Comparison of ENCODE assay signal across 16 cellular contexts in the genomic region with DNA sequence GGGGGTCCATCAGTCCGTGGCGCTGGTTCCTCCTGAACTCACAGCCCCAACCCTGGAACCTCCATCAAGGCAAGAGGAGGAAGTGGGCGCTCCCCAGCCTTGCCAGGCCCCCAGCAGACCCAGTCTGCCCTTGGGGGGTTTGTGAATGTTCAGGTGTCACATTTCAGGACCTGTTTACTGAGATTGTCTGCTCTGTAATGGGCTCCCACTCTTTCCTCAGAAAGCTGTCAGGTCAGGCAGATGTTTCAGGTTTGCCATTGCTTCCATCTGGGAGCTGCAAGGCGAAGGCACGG. TPM values are rescaled to one million over a fixed set of nuclear protein-coding genes. Genes with fewer than 3 reads are reported as not detected.
DNase-seq lines count a peak whose midpoint lies in the region; ATAC-seq and TF ChIP-seq lines count a peak whose summit lies in the region.
"Had no signal": no experiment of that assay in that cellular context is flagged by ENCODE, and none has a peak within 500 bp of the region (broad histone marks: within the 10 kb centered on the region; RNA-seq: fewer than 3 reads in every experiment).

No MANE protein-coding gene starts in this region.

- TF ChIP-seq POLR2A in body of pancreas (IDR thresholded peaks at IDR 0.05), result no peak

- H3K36me3 ChIP-seq in BLaER1 (peaks cover 55% of the 10 kb centered on the region), body of pancreas (replicated peaks in 1 of 2; ENCODE audit: insufficient read depth in 1 of 2, low read depth in 2 of 2) (no peaks in the 10 kb centered on the region)

- H3K27ac Mint-ChIP-seq in activated naive CD8-positive, alpha-beta T cell treated with anti-CD3 and anti-CD28 coated beads for 36 hours, result peak overlapping the region; percentile 73
- H3K27ac Mint-ChIP-seq in mesothelial cell of epicardium, result peak overlapping the region; percentile 97

- H3K27me3 ChIP-seq in BLaER1 (no peaks in the 10 kb centered on the region), body of pancreas (no peaks in the 10 kb centered on the region)
- H3K27me3 ChIP-seq: SJSA1, upper lobe of left lung had no signal

- peak overlapping the region; percentile 74 for H3K27ac ChIP-seq in BLaER1
- peak overlapping the region in 1 of 4 donors; percentile 85 for H3K27ac ChIP-seq in body of pancreas
- H3K27ac ChIP-seq: SJSA1 had no signal

- TF ChIP-seq CTCF in mesothelial cell of epicardium (IDR thresholded peaks at IDR 0.05; ENCODE audit: unreplicated experiment) (no peak), body of pancreas (IDR thresholded peaks at IDR 0.05) (no peak)

- peaks cover 99% of the 10 kb centered on the region for H4K20me1 ChIP-seq in BLaER1

- peak overlapping the region; percentile 82 for H3K4me2 ChIP-seq in BLaER1

- H3K9me3 ChIP-seq in BLaER1, result no peaks in the 10 kb centered on the region
- no peaks in the 10 kb centered on the region for H3K9me3 ChIP-seq in body of pancreas
- H3K9me3 ChIP-seq: SJSA1, upper lobe of left lung had no signal

- H3K9ac ChIP-seq in BLaER1, result peak overlapping the region; percentile 52; the same call in 1 of the 2 replicates

- 0 out of 2 replicates have a peak overlapping the region, but pooled peaks have one; percentile 43 for H3K4me3 ChIP-seq in BLaER1
- no peak overlapping the region for H3K4me3 ChIP-seq in body of pancreas
- H3K4me3 ChIP-seq: SJSA1, upper lobe of left lung had no signal

- H3K36me3 Mint-ChIP-seq in activated naive CD8-positive, alpha-beta T cell treated with anti-CD3 and anti-CD28 coated beads for 36 hours, result peaks cover 16% of the 10 kb centered on the region
- H3K36me3 Mint-ChIP-seq in mesothelial cell of epicardium, result peaks cover 4% of the 10 kb centered on the region

- peaks cover 65% of the 10 kb centered on the region for H3K4me1 Mint-ChIP-seq in activated naive CD8-positive, alpha-beta T cell treated with anti-CD3 and anti-CD28 coated beads for 36 hours
- peaks cover 72% of the 10 kb centered on the region for H3K4me1 Mint-ChIP-seq in mesothelial cell of epicardium

- WGBS in body of pancreas, 2 donors, result 90 to 100% methylated on average over 2 to 5 of the region's 5 CpGs

- DNase-seq in ELF-1 (ENCODE audit: low read depth, low spot score) (peak; percentile 53), mesothelial cell of epicardium (ENCODE audit: low spot score in 2 of 2, unreplicated experiment in 2 of 2) (no peak), UCSD-AML1 (lab: John Stamatoyannopoulos, UW; ENCODE audit: unreplicated experiment) (no peak), cerebellar cortex (ENCODE audit: low spot score) (no peak), body of pancreas (no peak)
- no peak for DNase-seq in activated naive CD8-positive, alpha-beta T cell treated with anti-CD3 and anti-CD28 coated beads for 36 hours
- DNase-seq: MM.1S; NCI-H2081 treated with DMSO at 0.1 percent for 48 hours; NK-92 treated with Interleukin-12 subunit alpha and Interleukin-12 subunit beta, amount 100 ng/mL, for 24 hours; stimulated activated CD4-positive, alpha-beta T cell treated with anti-CD3 and anti-CD28 coated beads, Interleukin-1b, Interleukin-23, amount 100 ng/mL, for 48 hours; upper lobe of left lung had no signal

- ATAC-seq in GM21786 (IDR thresholded peaks at IDR 0.05; ENCODE audit: unreplicated experiment) (no peak), body of pancreas (no peak)

- no peaks in the 10 kb centered on the region for H3K27me3 Mint-ChIP-seq in activated naive CD8-positive, alpha-beta T cell treated with anti-CD3 and anti-CD28 coated beads for 36 hours
- H3K27me3 Mint-ChIP-seq in mesothelial cell of epicardium (ENCODE audit: low read depth), result no peaks in the 10 kb centered on the region

- peaks cover 97% of the 10 kb centered on the region for H3K4me1 ChIP-seq in BLaER1
- H3K4me1 ChIP-seq in body of pancreas, result peaks cover 55% of the 10 kb centered on the region

- intact Hi-C loops in body of pancreas (cut with DNase I), result no loop called here

- H3K4me3 Mint-ChIP-seq in activated naive CD8-positive, alpha-beta T cell treated with anti-CD3 and anti-CD28 coated beads for 36 hours, result no peak overlapping the region
- no peak overlapping the region for H3K4me3 Mint-ChIP-seq in mesothelial cell of epicardium

- H3K9me3 Mint-ChIP-seq in activated naive CD8-positive, alpha-beta T cell treated with anti-CD3 and anti-CD28 coated beads for 36 hours, result no peaks in the 10 kb centered on the region
- no peaks in the 10 kb centered on the region for H3K9me3 Mint-ChIP-seq in mesothelial cell of epicardium
- H3K9me3 Mint-ChIP-seq: CD8-positive, alpha-beta memory T cell had no signal

RNA-seq across cellular contexts. Expression of a gene that starts 29.4 kb away (rescaled TPM):
- total RNA-seq in activated naive CD8-positive, alpha-beta T cell treated with anti-CD3 and anti-CD28 coated beads for 36 hours, result 1 to 10 TPM; 3.0 to 3.1 TPM
- total RNA-seq in mesothelial cell of epicardium, result 1.9 to 2.3 TPM (median 2.1 TPM) in 3 replicates
- total RNA-seq in body of pancreas, result 1 to 10 TPM; 2.1 to 2.6 TPM

RNA-seq across cellular contexts. Expression of a gene that starts 30.1 kb away (rescaled TPM):
- 100 to 1,000 TPM; 306 to 312 TPM for total RNA-seq in activated naive CD8-positive, alpha-beta T cell treated with anti-CD3 and anti-CD28 coated beads for 36 hours
- total RNA-seq in mesothelial cell of epicardium, result 338 to 343 TPM (median 342 TPM) in 3 replicates
- total RNA-seq in body of pancreas, result 10 to 100 TPM; 32.0 to 38.4 TPM

RNA-seq across cellular contexts. Expression of a gene that starts 42.8 kb away (rescaled TPM):
- total RNA-seq in activated naive CD8-positive, alpha-beta T cell treated with anti-CD3 and anti-CD28 coated beads for 36 hours, result 1 to 10 TPM; 5.7 to 7.8 TPM
- total RNA-seq in mesothelial cell of epicardium, result 19.0 to 22.6 TPM (median 20.7 TPM) in 3 replicates
- total RNA-seq in body of pancreas, result 10 to 100 TPM in 1 of 2 donors, 1 to 10 TPM in 1; 2.6 to 11.2 TPM

RNA-seq across cellular contexts. Expression of a gene that starts 52.1 kb away (rescaled TPM):
- total RNA-seq in activated naive CD8-positive, alpha-beta T cell treated with anti-CD3 and anti-CD28 coated beads for 36 hours, result under 1 TPM; 0.18 to 0.23 TPM
- total RNA-seq in mesothelial cell of epicardium, result 22.7 to 23.2 TPM (median 23.2 TPM) in 3 replicates
- under 1 TPM in 1 of 2 donors, not detected in 1; 0.66 TPM for total RNA-seq in body of pancreas
- total RNA-seq: kidney epithelial cell had no signal
